ENCODE assay signal across 11 cellular contexts in the genomic region with DNA sequence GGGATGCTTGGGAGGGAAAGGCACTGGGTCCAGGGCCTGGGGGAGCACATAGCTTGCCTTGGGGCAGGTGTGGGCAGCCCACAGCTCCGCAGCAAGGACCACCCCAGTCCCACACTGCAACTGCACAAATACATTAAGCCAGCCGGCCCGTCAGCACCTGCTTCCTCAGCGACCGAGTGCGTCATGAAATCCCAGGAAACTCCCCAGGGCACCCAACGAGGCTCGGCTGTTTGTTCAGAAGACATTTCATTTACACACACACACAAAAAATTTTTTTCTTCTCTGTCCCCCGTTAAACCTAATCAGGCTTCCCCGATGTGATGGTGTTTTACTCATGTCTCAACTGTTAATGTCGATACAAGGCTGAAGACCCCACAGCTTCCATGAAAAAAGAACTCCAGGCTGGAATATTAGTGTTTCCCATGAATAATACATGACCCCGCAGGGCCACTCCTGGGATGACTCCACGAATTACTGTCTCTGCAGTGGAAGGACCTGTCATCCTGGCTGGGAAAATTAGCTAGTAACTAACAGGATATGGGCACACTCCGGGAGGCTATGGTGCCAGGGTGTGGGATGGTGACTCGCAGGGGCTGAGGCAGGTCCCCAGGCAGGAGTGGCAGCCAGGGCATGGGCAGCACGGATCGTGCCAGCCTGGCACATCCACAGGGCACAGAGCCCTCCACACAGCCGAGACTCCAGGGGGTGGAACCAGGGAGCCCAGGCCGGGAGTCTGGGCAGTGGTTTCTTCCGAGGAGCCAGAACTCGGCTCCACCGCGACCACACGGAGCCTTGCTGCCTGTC.
DNase-seq lines count a peak whose midpoint lies in the region; ATAC-seq, FAIRE-seq and TF ChIP-seq lines count a peak whose summit lies in the region.
"Had no signal": no experiment of that assay in that cellular context is flagged by ENCODE, and none has a peak within 500 bp of the region (broad histone marks: within the 10 kb centered on the region; RNA-seq: fewer than 3 reads in every experiment).

No MANE protein-coding gene starts in this region.

- H3K4me3 ChIP-seq in A673 (ENCODE audit: low read depth, low read length, poor library complexity, severe bottlenecking) (no peak overlapping the region), SJCRH30 (no peak overlapping the region)
- H3K4me3 ChIP-seq: vagina had no signal

- no peaks in the 10 kb centered on the region for H3K27me3 Mint-ChIP-seq in activated T-cell treated with anti-CD3 and anti-CD28 coated beads, Interleukin-2, amount 50 U/mL, for 4 hours (ENCODE audit: low read depth)
- H3K27me3 Mint-ChIP-seq: IgD-negative memory B cell had no signal

- no peak for TF ChIP-seq CTCF in A673 (conservative IDR thresholded peaks at IDR 0.05; ENCODE audit: low read depth, low read length)
- no peak for TF ChIP-seq CTCF in D721Med (IDR thresholded peaks at IDR 0.05; ENCODE audit: insufficient read depth, missing control alignments)

- H3K4me3 Mint-ChIP-seq in activated T-cell treated with anti-CD3 and anti-CD28 coated beads, Interleukin-2, amount 50 U/mL, for 4 hours, result no peak overlapping the region
- H3K4me3 Mint-ChIP-seq: natural killer cell had no signal

- POLR2A ChIA-PET in A673 (lab: Charles Lee; ENCODE audit: low non-redundant PET), result no interaction called here

- BruUV-seq in A673 (replicated peaks; lab: Mats Ljungman, UMichigan), result no TSS peak

- CTCF ChIA-PET in A673 (lab: Charles Lee), result no interaction called here

- no peaks in the 10 kb centered on the region for H3K36me3 Mint-ChIP-seq in activated T-cell treated with anti-CD3 and anti-CD28 coated beads, Interleukin-2, amount 50 U/mL, for 4 hours (ENCODE audit: insufficient read depth)
- H3K36me3 Mint-ChIP-seq: natural killer cell had no signal

- no peak for FAIRE-seq in D721Med (lab: Jason Lieb, UNC)

- ATAC-seq in activated T-cell treated with anti-CD3 and anti-CD28 coated beads, Interleukin-2, amount 50 U/mL, for 4 hours, result no peak
- ATAC-seq: natural killer cell had no signal

- H3K27me3 ChIP-seq in A673 (replicated peaks; ENCODE audit: insufficient read depth, low read depth, low read length, poor library complexity) (no peaks in the 10 kb centered on the region), SJCRH30 (no peaks in the 10 kb centered on the region)
- H3K27me3 ChIP-seq: vagina had no signal

- intact Hi-C loops in A673 (cut with micrococcal nuclease; ENCODE audit: unreplicated experiment), result no loop called here

- DNase-seq in A673 (ENCODE audit: low spot score) (peak; percentile 25), LHCN-M2 (ENCODE audit: low read depth) (peak; percentile 55), SJCRH30 (peak; percentile 87 to 93), left kidney (ENCODE audit: low read depth, low spot score) (peak; percentile 41), D721Med (ENCODE audit: insufficient read length, low spot score) (no peak), HUDEP-2 (lab: John Stamatoyannopoulos, UW; ENCODE audit: unreplicated experiment in 76 of 76) (no peak)
- DNase-seq in activated T-cell treated with anti-CD3 and anti-CD28 coated beads, Interleukin-2, amount 50 U/mL, for 4 hours, result no peak
- DNase-seq in activated CD4-positive, alpha-beta T cell treated with anti-CD3 and anti-CD28 coated beads, Interleukin-2, amount 50 U/mL, for 4 hours, result no peak
- DNase-seq: natural killer cell had no signal

- H3K9me3 ChIP-seq in A673 (ENCODE audit: low read depth, low read length, poor library complexity, severe bottlenecking) (no peaks in the 10 kb centered on the region), SJCRH30 (replicated peaks) (no peaks in the 10 kb centered on the region)
- H3K9me3 ChIP-seq: vagina had no signal

- H3K27ac ChIP-seq in A673 (ENCODE audit: low read depth, low read length, poor library complexity, severe bottlenecking), result peak overlapping the region; percentile 22
- H3K27ac ChIP-seq in SJCRH30, result peak overlapping the region; percentile 46
- H3K27ac ChIP-seq: vagina had no signal

- no peaks in the 10 kb centered on the region for H3K9me3 Mint-ChIP-seq in activated T-cell treated with anti-CD3 and anti-CD28 coated beads, Interleukin-2, amount 50 U/mL, for 4 hours
- H3K9me3 Mint-ChIP-seq: IgD-negative memory B cell, natural killer cell had no signal

- H3K36me3 ChIP-seq in A673 (ENCODE audit: insufficient read depth, low read length, poor library complexity, severe bottlenecking), result no peaks in the 10 kb centered on the region
- H3K36me3 ChIP-seq in SJCRH30, result 0 out of 2 replicates have a peak, but pooled peaks cover 2% of the 10 kb centered on the region
- H3K36me3 ChIP-seq: vagina had no signal

- no peaks in the 10 kb centered on the region for H3K4me1 Mint-ChIP-seq in activated T-cell treated with anti-CD3 and anti-CD28 coated beads, Interleukin-2, amount 50 U/mL, for 4 hours (ENCODE audit: low read depth)
- H3K4me1 Mint-ChIP-seq: natural killer cell had no signal

- peaks cover 7% of the 10 kb centered on the region for H3K4me1 ChIP-seq in A673 (ENCODE audit: insufficient read depth, low read length, poor library complexity, severe bottlenecking)
- H3K4me1 ChIP-seq in SJCRH30, result peaks cover 53% of the 10 kb centered on the region
- H3K4me1 ChIP-seq: vagina had no signal

Comparison
In these comparisons a context has a peak if more than half of its experiments do, and no peak if none do; other contexts are left out.
1. DNase-seq: peak in A673 (single experiment), LHCN-M2 (single experiment), SJCRH30 (2 of 2) and left kidney (single experiment); none in D721Med (single experiment), HUDEP-2 (0 of 76), activated T-cell treated with anti-CD3 and anti-CD28 coated beads, Interleukin-2, amount 50 U/mL, for 4 hours (single experiment) and activated CD4-positive, alpha-beta T cell treated with anti-CD3 and anti-CD28 coated beads, Interleukin-2, amount 50 U/mL, for 4 hours (0 of 2).